Comparison of ENCODE assay signal across 26 cellular contexts in genomic region chr7:134279336-134279735, GRCh38.
"Had no signal": no experiment of that assay in that cellular context is flagged by ENCODE, and none has a peak within 500 bp of the region (broad histone marks: within the 10 kb centered on the region; RNA-seq: fewer than 3 reads in every experiment).

No MANE protein-coding gene starts in this region.

- H3K9me3 ChIP-seq: left ventricle myocardium inferior, pancreas, prostate gland, sigmoid colon, spleen, suprapubic skin, thoracic aorta, tibial artery, uterus had no signal

- DNase-seq: hippocampal formation; left colon; left ventricle myocardium inferior; mesendoderm; naive B cell; pancreas; posterior cingulate gyrus; retina; right cardiac atrium; sigmoid colon; small intestine; spleen; stimulated activated CD4-positive, alpha-beta T cell treated with anti-CD3 and anti-CD28 coated beads, Interleukin-4, amount 100 ng/mL, for 24 hours; stimulated activated naive CD4-positive, alpha-beta T cell; tibial artery; uterus had no signal

- H3K27ac Mint-ChIP-seq: mesothelial cell of epicardium; natural killer cell treated with Interleukin-12 subunit alpha and Interleukin-12 subunit beta and Interleukin-15 and Interleukin-18, amount 100 ng/mL, for 72 hours; stimulated activated effector memory CD8-positive, alpha-beta T cell treated with anti-CD3 and anti-CD28 coated beads, Interleukin-12 subunit alpha, Interleukin-12 subunit beta, amount 100 ng/mL, for 72 hours; stimulated activated naive CD8-positive, alpha-beta T cell treated with anti-CD3 and anti-CD28 coated beads, Interleukin-15, Interleukin-2, amounts not matched to agents 100 ng/mL and 50 ng/mL, for 24 hours; type B pancreatic cell had no signal

- H3K4me1 ChIP-seq: left ventricle myocardium inferior, pancreas, prostate gland, sigmoid colon, spleen, suprapubic skin, tibial artery, uterus had no signal

- H3K36me3 Mint-ChIP-seq: mesothelial cell of epicardium; naive B cell; natural killer cell treated with Interleukin-12 subunit alpha and Interleukin-12 subunit beta and Interleukin-15 and Interleukin-18, amount 100 ng/mL, for 72 hours; stimulated activated effector memory CD8-positive, alpha-beta T cell treated with anti-CD3 and anti-CD28 coated beads, Interleukin-12 subunit alpha, Interleukin-12 subunit beta, amount 100 ng/mL, for 72 hours; type B pancreatic cell had no signal

- H3K27me3 ChIP-seq: pancreas, uterus had no signal

- H3K27me3 Mint-ChIP-seq: type B pancreatic cell had no signal

- H3K27ac ChIP-seq: left ventricle myocardium inferior, pancreas, prostate gland, sigmoid colon, spleen, suprapubic skin, thoracic aorta, tibial artery, uterus had no signal

- H3K4me3 Mint-ChIP-seq: mesothelial cell of epicardium; naive B cell; natural killer cell treated with Interleukin-12 subunit alpha and Interleukin-12 subunit beta and Interleukin-15 and Interleukin-18, amount 100 ng/mL, for 72 hours; stimulated activated effector memory CD8-positive, alpha-beta T cell treated with anti-CD3 and anti-CD28 coated beads, Interleukin-12 subunit alpha, Interleukin-12 subunit beta, amount 100 ng/mL, for 72 hours; stimulated activated naive CD8-positive, alpha-beta T cell treated with anti-CD3 and anti-CD28 coated beads, Interleukin-15, Interleukin-2, amounts not matched to agents 100 ng/mL and 50 ng/mL, for 24 hours; type B pancreatic cell had no signal

- H3K4me3 ChIP-seq: left ventricle myocardium inferior, lung, pancreas, prostate gland, sigmoid colon, spleen, suprapubic skin, thoracic aorta, tibial artery, uterus had no signal

- FAIRE-seq: keratinocyte, pancreas, small intestine had no signal

- ATAC-seq: left colon; natural killer cell treated with Interleukin-12 subunit alpha and Interleukin-12 subunit beta and Interleukin-15 and Interleukin-18, amount 100 ng/mL, for 72 hours; pancreas; right cardiac atrium; stimulated activated effector memory CD8-positive, alpha-beta T cell treated with anti-CD3 and anti-CD28 coated beads, Interleukin-12 subunit alpha, Interleukin-12 subunit beta, amount 100 ng/mL, for 72 hours had no signal

- H3K36me3 ChIP-seq: left ventricle myocardium inferior, pancreas, prostate gland, sigmoid colon, spleen, suprapubic skin, thoracic aorta, tibial artery, uterus had no signal

- H3K9me3 Mint-ChIP-seq: mesothelial cell of epicardium; natural killer cell treated with Interleukin-12 subunit alpha and Interleukin-12 subunit beta and Interleukin-15 and Interleukin-18, amount 100 ng/mL, for 72 hours; stimulated activated effector memory CD8-positive, alpha-beta T cell treated with anti-CD3 and anti-CD28 coated beads, Interleukin-12 subunit alpha, Interleukin-12 subunit beta, amount 100 ng/mL, for 72 hours; stimulated activated naive CD8-positive, alpha-beta T cell treated with anti-CD3 and anti-CD28 coated beads, Interleukin-15, Interleukin-2, amounts not matched to agents 100 ng/mL and 50 ng/mL, for 24 hours; type B pancreatic cell had no signal

- H3K4me1 Mint-ChIP-seq: mesothelial cell of epicardium; naive B cell; stimulated activated effector memory CD8-positive, alpha-beta T cell treated with anti-CD3 and anti-CD28 coated beads, Interleukin-12 subunit alpha, Interleukin-12 subunit beta, amount 100 ng/mL, for 72 hours had no signal
